Comparison of ENCODE assay signal across 9 cellular contexts in the genomic region with DNA sequence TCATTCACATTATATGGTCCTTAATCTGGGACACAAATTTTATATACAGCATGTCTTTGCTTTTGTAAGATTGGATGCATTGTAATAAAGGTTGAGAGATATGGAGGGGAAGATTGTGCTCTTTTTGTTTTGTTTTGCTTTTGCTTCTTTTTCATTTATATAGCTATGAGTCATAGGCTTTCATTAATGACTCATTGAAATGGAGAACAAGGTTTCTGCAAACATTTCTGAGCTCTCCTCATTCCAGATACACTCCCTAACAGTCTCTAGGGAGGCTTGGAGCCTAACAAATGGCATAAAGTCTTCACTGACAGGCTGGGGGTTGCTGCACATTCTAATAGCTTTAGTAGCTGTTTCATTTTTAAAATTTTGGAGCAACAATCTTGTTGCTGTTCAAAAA. TPM values are rescaled to one million over a fixed set of nuclear protein-coding genes. Genes with fewer than 3 reads are reported as not detected.
DNase-seq lines count a peak whose midpoint lies in the region; ATAC-seq and TF ChIP-seq lines count a peak whose summit lies in the region.
"Had no signal": no experiment of that assay in that cellular context is flagged by ENCODE, and none has a peak within 500 bp of the region (broad histone marks: within the 10 kb centered on the region; RNA-seq: fewer than 3 reads in every experiment).

No MANE protein-coding gene starts in this region.

- TF ChIP-seq CTCF in neural progenitor cell (IDR thresholded peaks at IDR 0.05), result no peak
- TF ChIP-seq CTCF in OCI-LY7 (conservative IDR thresholded peaks at IDR 0.05; ENCODE audit: low read length), result no peak

- H3K27ac Mint-ChIP-seq in neural progenitor cell, result peak overlapping the region; percentile 35
- H3K27ac Mint-ChIP-seq: activated naive CD8-positive, alpha-beta T cell had no signal

- H3K9me2 ChIP-seq in OCI-LY7 (ENCODE audit: insufficient read depth, low read length), result no peaks in the 10 kb centered on the region

- no peak overlapping the region for H3K9ac ChIP-seq in neural progenitor cell

- no peaks in the 10 kb centered on the region for H3K36me3 Mint-ChIP-seq in neural progenitor cell
- H3K36me3 Mint-ChIP-seq: activated naive CD8-positive, alpha-beta T cell had no signal

- POLR2A ChIA-PET in OCI-LY7 (lab: Charles Lee), result no interaction called here

- H3K27me3 ChIP-seq in MG63 (no peaks in the 10 kb centered on the region), neural progenitor cell (no peaks in the 10 kb centered on the region)

- H3K79me2 ChIP-seq in neural progenitor cell (ENCODE audit: low read depth), result no peaks in the 10 kb centered on the region
- no peaks in the 10 kb centered on the region for H3K79me2 ChIP-seq in OCI-LY7 (ENCODE audit: insufficient read depth, low read depth, low read length)

- H3K27me3 Mint-ChIP-seq in neural progenitor cell (ENCODE audit: insufficient read depth, low read depth), result no peaks in the 10 kb centered on the region
- H3K27me3 Mint-ChIP-seq: activated naive CD8-positive, alpha-beta T cell had no signal

- H3K27ac ChIP-seq in neural progenitor cell (no peak overlapping the region), OCI-LY7 (ENCODE audit: low read depth, low read length, poor library complexity, severe bottlenecking) (no peak overlapping the region)

- no peaks in the 10 kb centered on the region for H3K4me1 ChIP-seq in neural progenitor cell
- H3K4me1 ChIP-seq in OCI-LY7 (ENCODE audit: insufficient read depth, low read length, poor library complexity, severe bottlenecking), result no peaks in the 10 kb centered on the region

- H2AFZ ChIP-seq in neural progenitor cell (replicated peaks) (no peak overlapping the region), OCI-LY7 (ENCODE audit: low read length) (no peak overlapping the region)

- no peak overlapping the region for H3K4me2 ChIP-seq in neural progenitor cell
- H3K4me2 ChIP-seq in OCI-LY7 (ENCODE audit: low read length), result no peak overlapping the region

- H4K20me1 ChIP-seq in neural progenitor cell (ENCODE audit: low read depth), result no peaks in the 10 kb centered on the region
- no peaks in the 10 kb centered on the region for H4K20me1 ChIP-seq in OCI-LY7 (ENCODE audit: insufficient read depth, low read length)

- no TSS peak for BruUV-seq in OCI-LY7 (replicated peaks; lab: Mats Ljungman, UMichigan)

- DNase-seq in DMS 273 treated with DMSO at 0.1 percent for 48 hours (lab: John Stamatoyannopoulos, UW), result peak; percentile 3
- DNase-seq in MG63, result peak; percentile 45
- peak; percentile 96 for DNase-seq in dedifferentiated amniotic fluid mesenchymal stem cell (ENCODE audit: extremely low spot score)
- DNase-seq in neural progenitor cell (ENCODE audit: low spot score), result no peak
- no peak for DNase-seq in OCI-LY7 (ENCODE audit: low spot score)

- no peak overlapping the region for H3K4me3 Mint-ChIP-seq in neural progenitor cell
- H3K4me3 Mint-ChIP-seq: activated naive CD8-positive, alpha-beta T cell had no signal

- H3K36me3 ChIP-seq in MG63 (no peaks in the 10 kb centered on the region), neural progenitor cell (no peaks in the 10 kb centered on the region), OCI-LY7 (ENCODE audit: insufficient read depth, low read length) (no peaks in the 10 kb centered on the region)

- CTCF ChIA-PET in OCI-LY7 (lab: Charles Lee; ENCODE audit: unreplicated experiment), result no interaction called here

- intact Hi-C loops in OCI-LY7 (cut with micrococcal nuclease; ENCODE audit: unreplicated experiment), result no loop called here

- ATAC-seq in HG03460 (IDR thresholded peaks at IDR 0.05; ENCODE audit: unreplicated experiment), result no peak
- no peak for ATAC-seq in GM21529 (IDR thresholded peaks at IDR 0.05; ENCODE audit: unreplicated experiment)
- ATAC-seq in GM19395 (IDR thresholded peaks at IDR 0.05; ENCODE audit: unreplicated experiment), result no peak

- no peaks in the 10 kb centered on the region for H3K9me3 ChIP-seq in MG63
- no peaks in the 10 kb centered on the region for H3K9me3 ChIP-seq in neural progenitor cell (ENCODE audit: low read depth)
- no peaks in the 10 kb centered on the region for H3K9me3 ChIP-seq in OCI-LY7 (ENCODE audit: low read length)

- no peaks in the 10 kb centered on the region for H3F3A ChIP-seq in neural progenitor cell (ENCODE audit: low read depth)

- H3K4me3 ChIP-seq in MG63 (no peak overlapping the region), neural progenitor cell (no peak overlapping the region), OCI-LY7 (ENCODE audit: low read depth, low read length, poor library complexity, severe bottlenecking) (no peak overlapping the region)

- H3K4me1 Mint-ChIP-seq in neural progenitor cell, result peaks cover 6% of the 10 kb centered on the region

- no peaks in the 10 kb centered on the region for H3K9me3 Mint-ChIP-seq in neural progenitor cell

RNA-seq across cellular contexts. Expression of a gene that starts 21.4 kb away (rescaled TPM):
- total RNA-seq in MG63 (2014; rRNA removed; shearing (Covaris generic); ENCODE audit: low replicate concordance), result 22.1 and 26.5 TPM in 2 replicates
- total RNA-seq in neural progenitor cell (ENCODE audit: low replicate concordance) (162 and 220 TPM in 2 replicates), OCI-LY7 (2022) (not detected in 2 replicates)
- total RNA-seq in OCI-LY7 (2014; rRNA removed; shearing (Covaris generic)), result not detected in 2 replicates

Comparison
In these comparisons a context has a peak if more than half of its experiments do, and no peak if none do; other contexts are left out.
1. DNase-seq: peak in DMS 273 treated with DMSO at 0.1 percent for 48 hours (single experiment), MG63 (single experiment) and dedifferentiated amniotic fluid mesenchymal stem cell (single experiment); none in neural progenitor cell (single experiment) and OCI-LY7 (single experiment).
2. RNA of a gene that starts 21.4 kb away (total RNA-seq): 162 to 220 TPM in neural progenitor cell and 22.1 to 26.5 TPM in MG63; not detected in OCI-LY7; every median in the first group is over 10 times any median in the second.